9 cellular contexts compared by ENCODE assay signal in the genomic region with DNA sequence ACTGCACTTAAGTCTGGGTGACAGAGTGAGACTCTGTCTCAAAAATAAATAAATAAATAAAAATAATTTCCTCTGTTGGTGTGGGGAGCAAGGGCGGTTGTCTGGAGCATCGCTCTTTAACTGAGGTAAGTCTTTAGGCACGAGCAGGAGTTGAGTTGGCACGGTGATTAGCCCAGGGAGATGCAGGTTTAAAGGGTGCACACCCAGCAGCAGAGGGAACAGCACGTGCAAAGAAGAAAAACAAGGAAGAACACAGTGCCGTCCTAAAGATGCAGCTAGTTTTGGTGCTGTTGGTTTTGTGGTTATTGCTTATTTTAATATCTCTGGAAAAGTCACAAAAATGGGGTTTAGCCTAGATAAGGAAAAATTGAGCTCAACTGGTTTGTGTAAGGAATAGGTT.
"Had no signal": no experiment of that assay in that cellular context is flagged by ENCODE, and none has a peak within 500 bp of the region (broad histone marks: within the 10 kb centered on the region; RNA-seq: fewer than 3 reads in every experiment).

No MANE protein-coding gene starts in this region.

- ATAC-seq: K562 had no signal

- H3K4me3 ChIP-seq: K562 had no signal

- H3K27ac ChIP-seq: HL-60 had no signal

- DNase-seq: GOT3, H9, HCEC 1CT, IMR-90, KG1 had no signal

- H3K4me3 Mint-ChIP-seq: H9 had no signal

- FAIRE-seq: H54, HTR-8/SVneo, K562 had no signal
